8 cellular contexts compared by ENCODE assay signal in the genomic region with DNA sequence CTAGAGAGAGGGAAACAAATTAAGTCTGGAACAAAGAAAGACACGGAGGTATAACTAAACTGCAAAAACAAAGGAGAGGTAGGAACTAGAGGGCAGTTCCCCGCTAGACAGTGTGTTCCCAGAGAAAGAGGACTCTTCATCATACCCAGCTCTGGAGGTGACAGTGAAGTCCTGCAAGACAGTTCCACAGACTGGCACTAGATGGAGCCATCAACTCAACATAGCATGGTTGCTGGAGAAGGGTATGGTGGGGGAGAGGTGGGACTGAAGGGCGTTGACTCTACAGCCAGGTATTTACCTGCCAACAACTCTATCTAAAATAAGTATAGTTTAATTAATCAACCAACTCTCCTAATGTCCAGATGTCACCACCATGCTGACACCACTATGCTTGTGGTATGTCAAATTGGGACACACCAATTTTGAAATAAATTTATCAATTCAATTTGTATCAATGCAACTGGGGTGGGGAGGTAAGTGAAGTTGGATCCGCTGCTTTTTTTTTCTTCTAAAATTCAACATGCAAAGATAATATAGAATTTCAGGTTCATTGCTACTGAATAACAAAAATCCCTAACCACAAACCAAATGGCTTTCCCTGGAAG. TPM values are rescaled to one million over a fixed set of nuclear protein-coding genes. Genes with fewer than 3 reads are reported as not detected.
DNase-seq lines count a peak whose midpoint lies in the region; ATAC-seq and TF ChIP-seq lines count a peak whose summit lies in the region.

No MANE protein-coding gene starts in this region.

- H3K4me1 ChIP-seq in RWPE2 (ENCODE audit: insufficient read depth, poor library complexity, severe bottlenecking) (peaks cover 23% of the 10 kb centered on the region), ascending aorta (peaks cover 0 to 22% of the 10 kb centered on the region in 2 donors), left lung (peaks cover 10 to 30% of the 10 kb centered on the region in 2 donors)

- H3K9me3 ChIP-seq in RWPE2 (ENCODE audit: severe bottlenecking) (no peaks in the 10 kb centered on the region), ascending aorta (no peaks in the 10 kb centered on the region), left lung (peaks cover 0 to 5% of the 10 kb centered on the region in 2 donors)

- H3K4me3 ChIP-seq in BJ (ENCODE audit: low read depth, low read length): no peak overlapping the region
- no peak overlapping the region for H3K4me3 ChIP-seq in H7 (ENCODE audit: insufficient read depth, low read depth, low read length)
- no peak overlapping the region for H3K4me3 ChIP-seq in RWPE2 (ENCODE audit: severe bottlenecking)
- H3K4me3 ChIP-seq in ascending aorta: no peak overlapping the region
- no peak overlapping the region for H3K4me3 ChIP-seq in left lung

- peaks cover 5% of the 10 kb centered on the region for H3K27me3 ChIP-seq in BJ (ENCODE audit: control insufficient read depth, insufficient read depth, low read length)
- no peaks in the 10 kb centered on the region; the same call in 1 of the 2 replicates for H3K27me3 ChIP-seq in H7 (ENCODE audit: control insufficient read depth, insufficient read depth, low read length)
- no peaks in the 10 kb centered on the region for H3K27me3 ChIP-seq in RWPE2 (ENCODE audit: insufficient read depth, poor library complexity, severe bottlenecking)
- H3K27me3 ChIP-seq in ascending aorta: no peaks in the 10 kb centered on the region
- H3K27me3 ChIP-seq in left lung: peaks cover 0 to 23% of the 10 kb centered on the region in 2 donors

- CTCF ChIA-PET in BJ (lab: Yijun Ruan, JAX): interaction anchor here (0.7 to 1.8 kb wide), 3 partner anchors 68 to 110 kb away, joined by 3 to 4 read pairs (median 4); no protein-coding TSS in a partner anchor

- no peak overlapping the region for H3K27ac ChIP-seq in RWPE2 (ENCODE audit: poor library complexity, severe bottlenecking)
- H3K27ac ChIP-seq in ascending aorta: no peak overlapping the region
- H3K27ac ChIP-seq in left lung: no peak overlapping the region

- intact Hi-C loops in ascending aorta (cut with DNase I): no loop called here
- intact Hi-C loops in left lung (cut with DNase I): loop anchor here in 1 of 2 donors (10.0 kb wide), 1 partner anchor 52 kb away; no protein-coding TSS in a partner anchor

- TF ChIP-seq CTCF in BJ (IDR thresholded peaks at IDR 0.05; ENCODE audit: insufficient read depth, low read depth, low read length) (peak; percentile 68), RWPE2 (IDR thresholded peaks at IDR 0.05; ENCODE audit: poor library complexity, severe bottlenecking) (peak; percentile 65), ascending aorta (IDR thresholded peaks at IDR 0.05) (peak; percentile 22 to 41 (median 31)), left lung (IDR thresholded peaks at IDR 0.05) (peak; percentile 44 to 57)

- DNase-seq in BJ (ENCODE audit: low read depth) (no peak), H7 (peak; percentile 74), RWPE2 (ENCODE audit: low spot score) (no peak), ascending aorta (ENCODE audit: low spot score in 2 of 2) (no peak), left lung (no peak)
- DNase-seq in stimulated activated naive CD4-positive, alpha-beta T cell treated with Interleukin-2 at 50 U/mL for 16 hours (lab: John Stamatoyannopoulos, UW): peak; percentile 33

- H3K36me3 ChIP-seq in BJ (ENCODE audit: control insufficient read depth, insufficient read depth, low read length) (no peaks in the 10 kb centered on the region), H7 (replicated peaks; ENCODE audit: control insufficient read depth, insufficient read depth, low read length) (no peaks in the 10 kb centered on the region), RWPE2 (ENCODE audit: low read depth) (no peaks in the 10 kb centered on the region), ascending aorta (no peaks in the 10 kb centered on the region), left lung (no peaks in the 10 kb centered on the region)

- ATAC-seq in RWPE2 (ENCODE audit: low read depth) (no peak), left lung (peak; percentile 51), GM21717 (IDR thresholded peaks at IDR 0.05; ENCODE audit: unreplicated experiment) (no peak), GM19351 (IDR thresholded peaks at IDR 0.05; ENCODE audit: unreplicated experiment) (no peak)

- POLR2A ChIA-PET in BJ (lab: Charles Lee): no interaction called here

RNA-seq across cellular contexts. Expression of a gene that starts 9.7 kb away (rescaled TPM):
- 0.01 and 0.10 TPM in 2 replicates for polyA plus RNA-seq in BJ (2011; rRNA removed)
- 0.05 TPM in 2 replicates for polyA minus RNA-seq in BJ (2011; rRNA and poly(A)+ RNA removed)
- 2.3 and 2.5 TPM in 2 replicates for total RNA-seq in H7 (2014; rRNA removed; shearing (Covaris generic))
- total RNA-seq in ascending aorta (7.7 TPM), left lung (1 to 10 TPM; 3.8 to 5.6 TPM)

Comparison
In these comparisons a context has a peak if more than half of its experiments do, and no peak if none do; other contexts are left out.
1. DNase-seq: peak in H7 (single experiment) and stimulated activated naive CD4-positive, alpha-beta T cell treated with Interleukin-2 at 50 U/mL for 16 hours (single experiment); none in BJ (single experiment), RWPE2 (single experiment), ascending aorta (0 of 2) and left lung (0 of 2).
2. Peak in every context shown above with its lines, with median percentiles within 50 percentile points of each other: CTCF ChIP-seq.